In genomic region chr5:92885950-92886349, GRCh38 we compare ENCODE assay signal across 1 cellular context.
TF ChIP-seq lines count a peak whose summit lies in the region.

No MANE protein-coding gene starts in this region.

TF ChIP-seq in HepG2, 621 proteins besides CTCF, POLR2A, EP300 and RAD21 (continued from another document and continues in another):
- TF ChIP-seq ZNF687 (CRISPR knock-in tag; IDR thresholded peaks at IDR 0.05) (peak; percentile 39; the same call in 1 of the 2 replicates), ZNF614 (CRISPR knock-in tag; IDR thresholded peaks at IDR 0.05; ENCODE audit: borderline replicate concordance) (no peak), AHDC1 (CRISPR knock-in tag; IDR thresholded peaks at IDR 0.05; ENCODE audit: borderline replicate concordance) (peak; percentile 12; the same call in 1 of the 2 replicates), FOXA3 (CRISPR knock-in tag; IDR thresholded peaks at IDR 0.05) (peak; percentile 32; the same call in 1 of the 2 replicates), ZNF510 (CRISPR knock-in tag; IDR thresholded peaks at IDR 0.05; ENCODE audit: low read depth) (no peak), PATZ1 (CRISPR knock-in tag; IDR thresholded peaks at IDR 0.05) (peak; percentile 68; the same call in 1 of the 2 replicates), LRRFIP1 (CRISPR knock-in tag; conservative IDR thresholded peaks at IDR 0.05) (no peak), ZNF607 (CRISPR knock-in tag; IDR thresholded peaks at IDR 0.05; ENCODE audit: borderline replicate concordance) (no peak), KLF16 (CRISPR knock-in tag; IDR thresholded peaks at IDR 0.05) (peak in 1 of 2 experiments; percentile 28; a peak in 1 of 4 replicates), ZNF251 (CRISPR knock-in tag; IDR thresholded peaks at IDR 0.05) (no peak), ZNF333 (CRISPR knock-in tag; IDR thresholded peaks at IDR 0.05; ENCODE audit: borderline replicate concordance) (no peak), PAWR (CRISPR knock-in tag; IDR thresholded peaks at IDR 0.05; ENCODE audit: borderline replicate concordance) (no peak), RNF2 (conservative IDR thresholded peaks at IDR 0.05; ENCODE audit: low read depth) (no peak), PITX1 (CRISPR knock-in tag; IDR thresholded peaks at IDR 0.05) (peak; percentile 49; the same call in 1 of the 2 replicates), MYC (CRISPR knock-in tag; IDR thresholded peaks at IDR 0.05; ENCODE audit: borderline replicate concordance) (no peak), ZBTB7B (CRISPR knock-in tag; IDR thresholded peaks at IDR 0.05) (peak; percentile 58; the same call in 1 of the 2 replicates), MEIS2 (CRISPR knock-in tag; IDR thresholded peaks at IDR 0.05) (no peak), ZNF414 (CRISPR knock-in tag; IDR thresholded peaks at IDR 0.05) (no peak), HMGA1 (CRISPR knock-in tag; conservative IDR thresholded peaks at IDR 0.05) (no peak), ZBTB42 (CRISPR knock-in tag; IDR thresholded peaks at IDR 0.05) (no peak), MTERF4 (CRISPR knock-in tag; IDR thresholded peaks at IDR 0.05) (no peak), ZNF598 (CRISPR knock-in tag; IDR thresholded peaks at IDR 0.05; ENCODE audit: borderline replicate concordance) (no peak), ZNF788 (CRISPR knock-in tag; IDR thresholded peaks at IDR 0.05; ENCODE audit: borderline replicate concordance) (no peak), SMC3 (IDR thresholded peaks at IDR 0.05; ENCODE audit: low read length) (peak; percentile 77), TOPORS (CRISPR knock-in tag; IDR thresholded peaks at IDR 0.05) (no peak), MED1 (CRISPR knock-in tag; IDR thresholded peaks at IDR 0.05) (peak; percentile 89), ZBTB33 (CRISPR knock-in tag; IDR thresholded peaks at IDR 0.05) (no peak), ZNF710 (CRISPR knock-in tag; IDR thresholded peaks at IDR 0.05; ENCODE audit: borderline replicate concordance) (no peak), FOXK1 (CRISPR knock-in tag; IDR thresholded peaks at IDR 0.05; ENCODE audit: borderline replicate concordance, low read depth) (no peak), ZSCAN25 (CRISPR knock-in tag; IDR thresholded peaks at IDR 0.05) (no peak; the same call in 1 of the 2 replicates), ISL2 (CRISPR knock-in tag; IDR thresholded peaks at IDR 0.05) (0 out of 2 replicates have a peak, but pooled peaks have one; percentile 42), HINFP (CRISPR knock-in tag; IDR thresholded peaks at IDR 0.05; ENCODE audit: low read depth) (no peak), THAP11 (CRISPR knock-in tag; IDR thresholded peaks at IDR 0.05) (peak; percentile 35; the same call in 1 of the 2 replicates), TGIF2 (CRISPR knock-in tag; IDR thresholded peaks at IDR 0.05) (no peak), CBFB (CRISPR knock-in tag; IDR thresholded peaks at IDR 0.05) (no peak), RARA (CRISPR knock-in tag; IDR thresholded peaks at IDR 0.05) (peak; percentile 67; the same call in 1 of the 2 replicates)
